Comparison of ENCODE assay signal across 1 cellular context in the genomic region with DNA sequence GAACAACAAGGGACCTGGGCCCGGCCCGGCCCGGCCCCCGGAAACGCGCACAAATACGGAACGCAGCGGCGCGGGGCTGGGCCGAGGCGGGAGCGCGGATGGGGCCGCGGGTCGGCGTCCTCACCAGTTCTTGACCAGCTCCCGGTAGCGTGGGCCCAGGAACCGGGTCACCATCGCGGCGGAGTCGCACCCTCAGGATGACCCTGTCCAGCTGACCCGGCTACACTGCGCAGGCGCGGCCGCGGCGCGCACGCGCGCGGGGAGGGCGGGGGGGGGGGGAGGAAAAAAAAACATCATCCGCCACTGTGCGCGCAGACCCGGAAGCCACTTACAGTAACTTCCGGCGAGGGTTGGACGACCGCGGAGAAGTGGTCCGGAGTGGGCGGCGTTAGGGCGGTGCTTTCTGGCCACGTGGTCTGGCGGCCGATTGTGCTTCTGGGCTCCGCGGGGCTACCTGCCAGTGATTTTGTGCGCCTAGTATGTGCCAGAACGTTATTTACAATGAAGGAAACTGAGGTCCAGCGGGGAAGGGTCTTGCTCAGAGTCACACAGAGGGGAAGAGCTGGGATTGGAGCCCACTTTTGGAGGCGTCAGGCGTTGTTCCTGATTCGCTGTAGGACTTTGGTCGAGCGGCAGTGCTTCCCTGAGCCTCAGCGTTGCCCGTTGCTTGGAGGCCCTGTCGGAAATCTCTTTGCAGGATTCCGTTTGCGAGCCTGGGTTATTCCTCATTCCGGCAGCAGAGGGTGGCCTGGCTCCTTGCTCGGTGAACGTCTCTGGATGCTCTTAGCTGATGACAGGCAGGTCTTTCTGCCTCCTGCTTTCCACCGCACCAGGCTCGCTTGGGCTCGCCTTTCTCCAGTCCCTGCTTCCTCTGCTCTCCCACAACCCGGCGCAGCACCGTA.
TF ChIP-seq lines count a peak whose summit lies in the region.

TSS of gene UQCR11 (minus strand) at position 227 of the 902 bp plus-strand sequence. CDS start at position 174, 53 bp downstream.

TF ChIP-seq in HepG2, 621 proteins besides CTCF, POLR2A, EP300 and RAD21 (continued from another document and continues in another):
- TF ChIP-seq SNAPC4 (CRISPR knock-in tag; IDR thresholded peaks at IDR 0.05) = no peak
- TF ChIP-seq ZGPAT (CRISPR knock-in tag; IDR thresholded peaks at IDR 0.05) = peak; percentile 62
- no peak for TF ChIP-seq TBX3 (IDR thresholded peaks at IDR 0.05; ENCODE audit: borderline replicate concordance)
- TF ChIP-seq HMGA1 (CRISPR knock-in tag; conservative IDR thresholded peaks at IDR 0.05) = no peak
- TF ChIP-seq ZFP41 (CRISPR knock-in tag; IDR thresholded peaks at IDR 0.05; ENCODE audit: borderline replicate concordance) = no peak
- TF ChIP-seq, protein P1, sequence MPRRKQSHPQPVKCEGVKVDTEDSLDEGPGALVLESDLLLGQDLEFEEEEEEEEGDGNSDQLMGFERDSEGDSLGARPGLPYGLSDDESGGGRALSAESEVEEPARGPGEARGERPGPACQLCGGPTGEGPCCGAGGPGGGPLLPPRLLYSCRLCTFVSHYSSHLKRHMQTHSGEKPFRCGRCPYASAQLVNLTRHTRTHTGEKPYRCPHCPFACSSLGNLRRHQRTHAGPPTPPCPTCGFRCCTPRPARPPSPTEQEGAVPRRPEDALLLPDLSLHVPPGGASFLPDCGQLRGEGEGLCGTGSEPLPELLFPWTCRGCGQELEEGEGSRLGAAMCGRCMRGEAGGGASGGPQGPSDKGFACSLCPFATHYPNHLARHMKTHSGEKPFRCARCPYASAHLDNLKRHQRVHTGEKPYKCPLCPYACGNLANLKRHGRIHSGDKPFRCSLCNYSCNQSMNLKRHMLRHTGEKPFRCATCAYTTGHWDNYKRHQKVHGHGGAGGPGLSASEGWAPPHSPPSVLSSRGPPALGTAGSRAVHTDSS (CRISPR knock-in tag; conservative IDR thresholded peaks at IDR 0.05) = no peak
- TF ChIP-seq ZNF446 (CRISPR knock-in tag; IDR thresholded peaks at IDR 0.05) = 0 out of 2 replicates have a peak, but pooled peaks have one; percentile 60
- TF ChIP-seq DR1 (CRISPR knock-in tag; IDR thresholded peaks at IDR 0.05) = no peak; the same call in 1 of the 2 replicates
- TF ChIP-seq ZNF607 (CRISPR knock-in tag; IDR thresholded peaks at IDR 0.05; ENCODE audit: borderline replicate concordance) = 0 out of 2 replicates have a peak, but pooled peaks have one; percentile 19
- TF ChIP-seq, protein P2, sequence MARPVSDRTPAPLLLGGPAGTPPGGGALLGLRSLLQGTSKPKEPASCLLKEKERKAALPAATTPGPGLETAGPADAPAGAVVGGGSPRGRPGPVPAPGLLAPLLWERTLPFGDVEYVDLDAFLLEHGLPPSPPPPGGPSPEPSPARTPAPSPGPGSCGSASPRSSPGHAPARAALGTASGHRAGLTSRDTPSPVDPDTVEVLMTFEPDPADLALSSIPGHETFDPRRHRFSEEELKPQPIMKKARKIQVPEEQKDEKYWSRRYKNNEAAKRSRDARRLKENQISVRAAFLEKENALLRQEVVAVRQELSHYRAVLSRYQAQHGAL (CRISPR knock-in tag; IDR thresholded peaks at IDR 0.05; ENCODE audit: not compliant biosample characterization) = no peak
- TF ChIP-seq DZIP1 (CRISPR knock-in tag; IDR thresholded peaks at IDR 0.05) = 0 out of 2 replicates have a peak, but pooled peaks have one; percentile 37
- TF ChIP-seq KDM5A (IDR thresholded peaks at IDR 0.05; ENCODE audit: borderline replicate concordance, low read length) = peak; percentile 41; the same call in 1 of the 2 replicates
- TF ChIP-seq NCOA2 (CRISPR knock-in tag; IDR thresholded peaks at IDR 0.05) = peak; percentile 31; the same call in 1 of the 2 replicates
- TF ChIP-seq HIVEP1 (CRISPR knock-in tag; IDR thresholded peaks at IDR 0.05) = no peak
- TF ChIP-seq ZNF746 (CRISPR knock-in tag; IDR thresholded peaks at IDR 0.05) = no peak
- TF ChIP-seq, protein P3, sequence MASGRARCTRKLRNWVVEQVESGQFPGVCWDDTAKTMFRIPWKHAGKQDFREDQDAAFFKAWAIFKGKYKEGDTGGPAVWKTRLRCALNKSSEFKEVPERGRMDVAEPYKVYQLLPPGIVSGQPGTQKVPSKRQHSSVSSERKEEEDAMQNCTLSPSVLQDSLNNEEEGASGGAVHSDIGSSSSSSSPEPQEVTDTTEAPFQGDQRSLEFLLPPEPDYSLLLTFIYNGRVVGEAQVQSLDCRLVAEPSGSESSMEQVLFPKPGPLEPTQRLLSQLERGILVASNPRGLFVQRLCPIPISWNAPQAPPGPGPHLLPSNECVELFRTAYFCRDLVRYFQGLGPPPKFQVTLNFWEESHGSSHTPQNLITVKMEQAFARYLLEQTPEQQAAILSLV (CRISPR knock-in tag; IDR thresholded peaks at IDR 0.05; ENCODE audit: borderline replicate concordance) = 0 out of 2 replicates have a peak, but pooled peaks have one; percentile 49
- no peak for TF ChIP-seq CERS6 (CRISPR knock-in tag; IDR thresholded peaks at IDR 0.05)
- TF ChIP-seq ARNT (IDR thresholded peaks at IDR 0.05) = no peak
- TF ChIP-seq ZNF12 (CRISPR knock-in tag; IDR thresholded peaks at IDR 0.05) = no peak
- peak; percentile 28; the same call in 1 of the 2 replicates for TF ChIP-seq SAFB2 (CRISPR knock-in tag; IDR thresholded peaks at IDR 0.05; ENCODE audit: borderline replicate concordance, low read depth)
- TF ChIP-seq SMAD9 (CRISPR knock-in tag; IDR thresholded peaks at IDR 0.05) = no peak
- TF ChIP-seq NFATC3 (CRISPR knock-in tag; IDR thresholded peaks at IDR 0.05) = no peak
- peak; percentile 53; the same call in 1 of the 2 replicates for TF ChIP-seq TARDBP (CRISPR knock-in tag; IDR thresholded peaks at IDR 0.05)
- peak; percentile 84 for TF ChIP-seq HNF1B (CRISPR knock-in tag; IDR thresholded peaks at IDR 0.05)
- no peak for TF ChIP-seq CEBPG (CRISPR knock-in tag; IDR thresholded peaks at IDR 0.05)
- TF ChIP-seq PCBP2 (optimal IDR thresholded peaks at IDR 0.05; ENCODE audit: low read depth, low read length, poor library complexity, severe bottlenecking) = no peak
- TF ChIP-seq, protein P4, sequence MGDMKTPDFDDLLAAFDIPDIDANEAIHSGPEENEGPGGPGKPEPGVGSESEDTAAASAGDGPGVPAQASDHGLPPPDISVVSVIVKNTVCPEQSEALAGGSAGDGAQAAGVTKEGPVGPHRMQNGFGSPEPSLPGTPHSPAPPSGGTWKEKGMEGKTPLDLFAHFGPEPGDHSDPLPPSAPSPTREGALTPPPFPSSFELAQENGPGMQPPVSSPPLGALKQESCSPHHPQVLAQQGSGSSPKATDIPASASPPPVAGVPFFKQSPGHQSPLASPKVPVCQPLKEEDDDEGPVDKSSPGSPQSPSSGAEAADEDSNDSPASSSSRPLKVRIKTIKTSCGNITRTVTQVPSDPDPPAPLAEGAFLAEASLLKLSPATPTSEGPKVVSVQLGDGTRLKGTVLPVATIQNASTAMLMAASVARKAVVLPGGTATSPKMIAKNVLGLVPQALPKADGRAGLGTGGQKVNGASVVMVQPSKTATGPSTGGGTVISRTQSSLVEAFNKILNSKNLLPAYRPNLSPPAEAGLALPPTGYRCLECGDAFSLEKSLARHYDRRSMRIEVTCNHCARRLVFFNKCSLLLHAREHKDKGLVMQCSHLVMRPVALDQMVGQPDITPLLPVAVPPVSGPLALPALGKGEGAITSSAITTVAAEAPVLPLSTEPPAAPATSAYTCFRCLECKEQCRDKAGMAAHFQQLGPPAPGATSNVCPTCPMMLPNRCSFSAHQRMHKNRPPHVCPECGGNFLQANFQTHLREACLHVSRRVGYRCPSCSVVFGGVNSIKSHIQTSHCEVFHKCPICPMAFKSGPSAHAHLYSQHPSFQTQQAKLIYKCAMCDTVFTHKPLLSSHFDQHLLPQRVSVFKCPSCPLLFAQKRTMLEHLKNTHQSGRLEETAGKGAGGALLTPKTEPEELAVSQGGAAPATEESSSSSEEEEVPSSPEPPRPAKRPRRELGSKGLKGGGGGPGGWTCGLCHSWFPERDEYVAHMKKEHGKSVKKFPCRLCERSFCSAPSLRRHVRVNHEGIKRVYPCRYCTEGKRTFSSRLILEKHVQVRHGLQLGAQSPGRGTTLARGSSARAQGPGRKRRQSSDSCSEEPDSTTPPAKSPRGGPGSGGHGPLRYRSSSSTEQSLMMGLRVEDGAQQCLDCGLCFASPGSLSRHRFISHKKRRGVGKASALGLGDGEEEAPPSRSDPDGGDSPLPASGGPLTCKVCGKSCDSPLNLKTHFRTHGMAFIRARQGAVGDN (CRISPR knock-in tag; IDR thresholded peaks at IDR 0.05) = peak; percentile 76
- TF ChIP-seq ZNF326 (CRISPR knock-in tag; IDR thresholded peaks at IDR 0.05; ENCODE audit: borderline replicate concordance) = no peak
- no peak for TF ChIP-seq ZNF598 (CRISPR knock-in tag; IDR thresholded peaks at IDR 0.05; ENCODE audit: borderline replicate concordance)
- 0 out of 2 replicates have a peak, but pooled peaks have one; percentile 30 for TF ChIP-seq NKX3-1 (CRISPR knock-in tag; IDR thresholded peaks at IDR 0.05)
